22 cellular contexts compared by ENCODE assay signal in genomic region chr14:22180045-22180444, GRCh38.
DNase-seq lines count a peak whose midpoint lies in the region; TF ChIP-seq lines count a peak whose summit lies in the region.
"Had no signal": no experiment of that assay in that cellular context is flagged by ENCODE, and none has a peak within 500 bp of the region (broad histone marks: within the 10 kb centered on the region; RNA-seq: fewer than 3 reads in every experiment).

No MANE protein-coding gene starts in this region.

- H3K27ac ChIP-seq in OCI-LY3 (ENCODE audit: low read length) (peak overlapping the region; percentile 98), tibial artery (no peak overlapping the region)
- H3K27ac ChIP-seq: BLaER1, KMS-11 had no signal

- H3K4me3 ChIP-seq in H7 (ENCODE audit: insufficient read depth, low read depth, low read length): no peak overlapping the region
- no peak overlapping the region for H3K4me3 ChIP-seq in OCI-LY3 (ENCODE audit: low read length)
- H3K4me3 ChIP-seq in epithelial cell of proximal tubule (ENCODE audit: low read depth, low read length): no peak overlapping the region
- no peak overlapping the region for H3K4me3 ChIP-seq in tibial artery
- H3K4me3 ChIP-seq: BLaER1 had no signal

- H3K4me1 ChIP-seq in OCI-LY3 (ENCODE audit: low read length) (peaks cover 98% of the 10 kb centered on the region), tibial artery (no peaks in the 10 kb centered on the region)

- no peaks in the 10 kb centered on the region for H3K79me2 ChIP-seq in OCI-LY3 (ENCODE audit: low read length)

- no peaks in the 10 kb centered on the region for H3K27me3 ChIP-seq in H7 (ENCODE audit: control insufficient read depth, insufficient read depth, low read length)
- no peaks in the 10 kb centered on the region for H3K27me3 ChIP-seq in OCI-LY3 (ENCODE audit: low read depth, low read length)
- no peaks in the 10 kb centered on the region for H3K27me3 ChIP-seq in tibial artery
- H3K27me3 ChIP-seq: BLaER1 had no signal

- intact Hi-C loops in tibial artery (cut with DNase I; ENCODE audit: low total_unique reads): no loop called here

- H3K9me3 ChIP-seq in OCI-LY3 (ENCODE audit: insufficient read depth, low read length) (no peaks in the 10 kb centered on the region), tibial artery (no peaks in the 10 kb centered on the region)
- H3K9me3 ChIP-seq: BLaER1 had no signal

- H3K27me3 Mint-ChIP-seq in progenitor cell of endocrine pancreas: no peaks in the 10 kb centered on the region
- H3K27me3 Mint-ChIP-seq: CD4-positive, CD25-positive, alpha-beta regulatory T cell had no signal

- H3K27ac Mint-ChIP-seq in progenitor cell of endocrine pancreas: peak overlapping the region; percentile 39
- H3K27ac Mint-ChIP-seq: CD4-positive, CD25-positive, alpha-beta regulatory T cell; IgD-negative memory B cell had no signal

- peak overlapping the region; percentile 74; the same call in 1 of the 2 replicates for H3K9ac ChIP-seq in OCI-LY3 (ENCODE audit: low read length)
- H3K9ac ChIP-seq: BLaER1, KMS-11 had no signal

- no peaks in the 10 kb centered on the region for H3K36me3 Mint-ChIP-seq in progenitor cell of endocrine pancreas (ENCODE audit: insufficient read depth)
- H3K36me3 Mint-ChIP-seq: CD4-positive, CD25-positive, alpha-beta regulatory T cell; IgD-negative memory B cell had no signal

- no peak overlapping the region for H3K4me3 Mint-ChIP-seq in progenitor cell of endocrine pancreas (ENCODE audit: low read depth)
- H3K4me3 Mint-ChIP-seq: CD4-positive, CD25-positive, alpha-beta regulatory T cell; IgD-negative memory B cell had no signal

- H3K36me3 ChIP-seq in H7 (replicated peaks; ENCODE audit: control insufficient read depth, insufficient read depth, low read length) (no peaks in the 10 kb centered on the region), OCI-LY3 (replicated peaks; ENCODE audit: low read depth, low read length) (no peaks in the 10 kb centered on the region), tibial artery (no peaks in the 10 kb centered on the region)
- H3K36me3 ChIP-seq: BLaER1 had no signal

- H2AFZ ChIP-seq in OCI-LY3 (ENCODE audit: low read depth, low read length): 0 out of 2 replicates have a peak overlapping the region, but pooled peaks have one; percentile 20

- H3K9me3 Mint-ChIP-seq in progenitor cell of endocrine pancreas (ENCODE audit: low read depth): no peaks in the 10 kb centered on the region
- H3K9me3 Mint-ChIP-seq: CD4-positive, CD25-positive, alpha-beta regulatory T cell; IgD-negative memory B cell had no signal

- DNase-seq in H7 (peak; percentile 12), epithelial cell of proximal tubule (ENCODE audit: low read depth) (no peak), progenitor cell of endocrine pancreas (ENCODE audit: low spot score, unreplicated experiment) (no peak), tibial artery (no peak), NCI-H2227 treated with DMSO at 0.1 percent for 48 hours (lab: John Stamatoyannopoulos, UW) (no peak), kidney glomerular epithelial cell (lab: John Stamatoyannopoulos, UW) (no peak)
- DNase-seq: CD4-positive, CD25-positive, alpha-beta regulatory T cell; HCEC 1CT; NCI-H1105 treated with DMSO at 0.1 percent for 48 hours; NCI-H146; NCI-H1930; NCI-H2107; NCI-H446; NCI-H524 treated with DMSO at 0.1 percent for 48 hours; NCI-H774; NK-92 treated with Interleukin-12 subunit alpha and Interleukin-12 subunit beta, amount 100 ng/mL, for 24 hours; RPMI8226; SHP77 had no signal

- H3K4me1 Mint-ChIP-seq in progenitor cell of endocrine pancreas (ENCODE audit: low read depth): peaks cover 5% of the 10 kb centered on the region

- no peaks in the 10 kb centered on the region for H4K20me1 ChIP-seq in OCI-LY3 (ENCODE audit: insufficient read depth, low read length)
- H4K20me1 ChIP-seq: BLaER1 had no signal

- TF ChIP-seq CTCF in OCI-LY3 (IDR thresholded peaks at IDR 0.05; ENCODE audit: low read depth, low read length) (peak; percentile 32), epithelial cell of proximal tubule (conservative IDR thresholded peaks at IDR 0.05; ENCODE audit: low read depth, low read length) (peak; percentile 6), progenitor cell of endocrine pancreas (IDR thresholded peaks at IDR 0.05; ENCODE audit: unreplicated experiment) (no peak), tibial artery (IDR thresholded peaks at IDR 0.05) (no peak)

- H3K4me2 ChIP-seq in OCI-LY3 (ENCODE audit: low read length): 0 out of 2 replicates have a peak overlapping the region, but pooled peaks have one; percentile 0
- H3K4me2 ChIP-seq: BLaER1, KMS-11 had no signal

Comparison
In these comparisons a context has a peak if more than half of its experiments do, and no peak if none do; other contexts are left out.
1. CTCF ChIP-seq: peak in OCI-LY3 (single experiment) and epithelial cell of proximal tubule (single experiment); none in progenitor cell of endocrine pancreas (single experiment) and tibial artery (0 of 2).